ENCODE assay signal across 1 cellular context in the genomic region with DNA sequence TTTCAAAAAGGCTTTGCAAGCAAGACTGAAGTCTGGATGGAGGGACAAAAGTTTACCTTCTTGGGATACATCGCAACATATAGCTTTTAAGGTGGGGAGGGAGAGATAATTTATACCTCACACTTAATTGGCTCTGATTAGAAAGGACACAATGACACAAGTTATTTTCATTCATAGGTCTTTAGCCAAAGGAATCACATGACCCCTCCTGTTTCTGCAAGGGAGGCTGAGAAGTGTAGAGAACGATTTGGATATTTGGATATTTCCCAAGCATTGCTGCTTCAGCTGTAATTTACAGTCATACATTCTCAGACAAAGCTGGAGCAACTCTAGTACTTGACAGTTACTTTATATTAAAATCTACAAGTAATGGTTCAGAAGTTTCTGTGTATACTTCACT.
TF ChIP-seq lines count a peak whose summit lies in the region.

No MANE protein-coding gene starts in this region.

TF ChIP-seq in SK-N-SH treated with all-trans-retinoic acid at 6 μM for 48 hours, 23 proteins besides CTCF, POLR2A, EP300 and RAD21 (continued from another document):
- TF ChIP-seq, protein P1, sequence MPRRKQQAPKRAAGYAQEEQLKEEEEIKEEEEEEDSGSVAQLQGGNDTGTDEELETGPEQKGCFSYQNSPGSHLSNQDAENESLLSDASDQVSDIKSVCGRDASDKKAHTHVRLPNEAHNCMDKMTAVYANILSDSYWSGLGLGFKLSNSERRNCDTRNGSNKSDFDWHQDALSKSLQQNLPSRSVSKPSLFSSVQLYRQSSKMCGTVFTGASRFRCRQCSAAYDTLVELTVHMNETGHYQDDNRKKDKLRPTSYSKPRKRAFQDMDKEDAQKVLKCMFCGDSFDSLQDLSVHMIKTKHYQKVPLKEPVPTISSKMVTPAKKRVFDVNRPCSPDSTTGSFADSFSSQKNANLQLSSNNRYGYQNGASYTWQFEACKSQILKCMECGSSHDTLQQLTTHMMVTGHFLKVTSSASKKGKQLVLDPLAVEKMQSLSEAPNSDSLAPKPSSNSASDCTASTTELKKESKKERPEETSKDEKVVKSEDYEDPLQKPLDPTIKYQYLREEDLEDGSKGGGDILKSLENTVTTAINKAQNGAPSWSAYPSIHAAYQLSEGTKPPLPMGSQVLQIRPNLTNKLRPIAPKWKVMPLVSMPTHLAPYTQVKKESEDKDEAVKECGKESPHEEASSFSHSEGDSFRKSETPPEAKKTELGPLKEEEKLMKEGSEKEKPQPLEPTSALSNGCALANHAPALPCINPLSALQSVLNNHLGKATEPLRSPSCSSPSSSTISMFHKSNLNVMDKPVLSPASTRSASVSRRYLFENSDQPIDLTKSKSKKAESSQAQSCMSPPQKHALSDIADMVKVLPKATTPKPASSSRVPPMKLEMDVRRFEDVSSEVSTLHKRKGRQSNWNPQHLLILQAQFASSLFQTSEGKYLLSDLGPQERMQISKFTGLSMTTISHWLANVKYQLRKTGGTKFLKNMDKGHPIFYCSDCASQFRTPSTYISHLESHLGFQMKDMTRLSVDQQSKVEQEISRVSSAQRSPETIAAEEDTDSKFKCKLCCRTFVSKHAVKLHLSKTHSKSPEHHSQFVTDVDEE (CRISPR knock-in tag; IDR thresholded peaks at IDR 0.05) = no peak
- TF ChIP-seq ZNF8 (CRISPR knock-in tag; IDR thresholded peaks at IDR 0.05) (no peak), SNAI2 (CRISPR knock-in tag; IDR thresholded peaks at IDR 0.05) (no peak)
